8 cellular contexts compared by ENCODE assay signal in genomic region chr13:29369060-29369743, GRCh38.
DNase-seq lines count a peak whose midpoint lies in the region; ATAC-seq and TF ChIP-seq lines count a peak whose summit lies in the region.

No MANE protein-coding gene starts in this region.

- H3K79me1 ChIP-seq in mesenchymal stem cell (replicated peaks; ENCODE audit: low read length, poor library complexity, severe bottlenecking) = no peaks in the 10 kb centered on the region

- no peaks in the 10 kb centered on the region for H3K9me3 ChIP-seq in colonic mucosa
- peaks cover 8% of the 10 kb centered on the region for H3K9me3 ChIP-seq in mesenchymal stem cell (ENCODE audit: control insufficient read depth, low read length)

- H3K27ac ChIP-seq in colonic mucosa = no peak overlapping the region
- no peak overlapping the region for H3K27ac ChIP-seq in mesenchymal stem cell (ENCODE audit: low read length, poor library complexity, severe bottlenecking)

- no peaks in the 10 kb centered on the region for H3K27me3 ChIP-seq in colonic mucosa
- H3K27me3 ChIP-seq in mesenchymal stem cell (ENCODE audit: control insufficient read depth in 1 of 2, insufficient read depth in 1 of 2, low read length in 2 of 2) = peaks cover 0 to 22% of the 10 kb centered on the region in 2 experiments

- no peak overlapping the region for H3K23ac ChIP-seq in mesenchymal stem cell (ENCODE audit: low read length in 2 of 2)

- intact Hi-C loops in colonic mucosa (cut with DNase I) = no loop called here

- no peak overlapping the region for H3K4ac ChIP-seq in mesenchymal stem cell (ENCODE audit: low read depth in 1 of 2, low read length in 2 of 2)

- no peak overlapping the region for H3K14ac ChIP-seq in mesenchymal stem cell (ENCODE audit: low read length in 2 of 2)

- H2AK5ac ChIP-seq in mesenchymal stem cell (ENCODE audit: low read length, severe bottlenecking) = no peak overlapping the region

- WGBS in mesenchymal stem cell = 18% methylated on average over 8 of the region's 8 CpGs

- no peak overlapping the region for H3K4me2 ChIP-seq in mesenchymal stem cell (ENCODE audit: low read length, poor library complexity, severe bottlenecking)

- H3K4me3 ChIP-seq in AG10803 (ENCODE audit: low read length) = no peak overlapping the region
- H3K4me3 ChIP-seq in colonic mucosa = no peak overlapping the region
- no peak overlapping the region for H3K4me3 ChIP-seq in mesenchymal stem cell (ENCODE audit: insufficient read depth in 1 of 2, low read depth in 1 of 2, low read length in 2 of 2)

- peak; percentile 69 for TF ChIP-seq CTCF in AG10803 (conservative IDR thresholded peaks at IDR 0.05; ENCODE audit: low read length)
- TF ChIP-seq CTCF in colonic mucosa (IDR thresholded peaks at IDR 0.05) = peak; percentile 15

- H3K36me3 ChIP-seq in colonic mucosa (no peaks in the 10 kb centered on the region), mesenchymal stem cell (ENCODE audit: control insufficient read depth in 1 of 2, insufficient read depth in 2 of 2, low read depth in 1 of 2, low read length in 2 of 2) (no peaks in the 10 kb centered on the region)

- no peak overlapping the region for H2BK120ac ChIP-seq in mesenchymal stem cell (ENCODE audit: low read depth, low read length)

- H3K18ac ChIP-seq in mesenchymal stem cell (ENCODE audit: low read depth in 1 of 2, low read length in 2 of 2) = no peak overlapping the region

- no peak overlapping the region for H4K8ac ChIP-seq in mesenchymal stem cell (ENCODE audit: low read length)

- H4K91ac ChIP-seq in mesenchymal stem cell (ENCODE audit: low read length) = no peak overlapping the region

- ATAC-seq in HG02973 (IDR thresholded peaks at IDR 0.05; ENCODE audit: unreplicated experiment) = no peak

- H3K9ac ChIP-seq in colonic mucosa (ENCODE audit: low read depth in 2 of 2, low read length in 2 of 2) (no peak overlapping the region), mesenchymal stem cell (ENCODE audit: low read length) (no peak overlapping the region)

- no peaks in the 10 kb centered on the region for H3K4me1 ChIP-seq in colonic mucosa
- H3K4me1 ChIP-seq in mesenchymal stem cell (ENCODE audit: control insufficient read depth, insufficient read depth, low read depth, low read length) = no peaks in the 10 kb centered on the region

- H2BK12ac ChIP-seq in mesenchymal stem cell (ENCODE audit: low read length in 2 of 2) = no peak overlapping the region

- H2BK15ac ChIP-seq in mesenchymal stem cell (ENCODE audit: low read depth, poor library complexity, severe bottlenecking) = no peak overlapping the region

- DNase-seq in AG10803 (ENCODE audit: low read depth) = peak; percentile 43
- peak; percentile 27 for DNase-seq in H4 (ENCODE audit: low spot score)
- peak; percentile 99 for DNase-seq in NOMO-1 treated with DMSO at 0.1 percent for 48 hours (lab: John Stamatoyannopoulos, UW; ENCODE audit: unreplicated experiment)
- DNase-seq in colonic mucosa = no peak
- DNase-seq in mesenchymal stem cell = peak; percentile 48
- DNase-seq in stimulated activated CD4-positive, alpha-beta T cell treated with anti-CD3 and anti-CD28 coated beads, Interleukin-15, amount 100 ng/mL, for 24 hours = no peak
- DNase-seq in ecto neural progenitor cell (ENCODE audit: low spot score) = no peak

- H2AFZ ChIP-seq in mesenchymal stem cell (ENCODE audit: low read depth, low read length) = no peak overlapping the region

- no peak overlapping the region for H2BK5ac ChIP-seq in mesenchymal stem cell (ENCODE audit: low read depth, low read length, poor library complexity, severe bottlenecking)

Comparison
In these comparisons a context has a peak if more than half of its experiments do, and no peak if none do; other contexts are left out.
1. DNase-seq: peak in AG10803 (single experiment), H4 (single experiment), NOMO-1 treated with DMSO at 0.1 percent for 48 hours (single experiment) and mesenchymal stem cell (single experiment); none in colonic mucosa (single experiment), stimulated activated CD4-positive, alpha-beta T cell treated with anti-CD3 and anti-CD28 coated beads, Interleukin-15, amount 100 ng/mL, for 24 hours (single experiment) and ecto neural progenitor cell (single experiment).